ENCODE assay signal across 8 cellular contexts in the genomic region with DNA sequence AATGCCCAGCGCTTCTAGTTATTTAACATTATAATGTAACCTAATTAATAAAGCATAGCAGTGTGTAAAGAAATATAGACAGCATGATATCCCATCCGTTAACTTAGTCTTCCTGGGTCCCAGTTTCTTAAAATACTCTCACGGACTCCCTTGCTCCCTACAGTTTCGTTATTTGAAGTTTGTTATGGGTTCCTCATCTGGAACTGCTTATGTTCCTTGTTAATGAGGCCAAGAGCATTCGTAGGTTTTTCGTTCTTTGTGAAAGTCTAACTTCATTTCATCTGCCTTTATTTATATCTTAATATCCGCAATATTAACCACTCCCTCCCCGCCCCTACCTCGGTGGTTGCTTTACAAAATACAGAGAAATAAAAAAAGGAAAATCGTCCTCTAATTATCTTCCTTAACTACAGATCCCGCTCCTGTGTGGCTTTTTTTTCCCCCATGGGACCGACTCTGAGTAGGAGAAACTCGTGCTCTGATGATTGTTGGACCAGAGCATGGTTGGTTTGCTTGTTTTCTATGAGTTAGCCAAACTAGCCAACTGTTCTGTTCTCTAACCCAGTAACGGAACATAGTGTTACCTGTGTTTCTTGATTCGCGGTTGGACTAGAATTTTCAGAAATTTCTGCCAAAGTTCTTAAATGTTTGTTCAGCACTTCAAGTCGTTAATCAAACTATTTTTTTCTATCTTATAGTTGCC.
DNase-seq lines count a peak whose midpoint lies in the region; FAIRE-seq and TF ChIP-seq lines count a peak whose summit lies in the region.

No MANE protein-coding gene starts in this region.

- no peaks in the 10 kb centered on the region for H3K36me3 ChIP-seq in parathyroid adenoma (ENCODE audit: control insufficient read depth, insufficient read depth, low read length)

- peak overlapping the region; percentile 64 for H3K27ac ChIP-seq in 22Rv1
- H3K27ac ChIP-seq in VCaP: peak overlapping the region; percentile 85
- peak overlapping the region; percentile 73 for H3K27ac ChIP-seq in parathyroid adenoma

- H2AFZ ChIP-seq in parathyroid adenoma: peak overlapping the region; percentile 94

- peak overlapping the region; percentile 41 for H3K9ac ChIP-seq in parathyroid adenoma

- H3K4me3 ChIP-seq in parathyroid adenoma (ENCODE audit: low read depth, low read length): peak overlapping the region; percentile 80

- FAIRE-seq in GM19239 (lab: Jason Lieb, UNC) (peak; percentile 80), HTR-8/SVneo (lab: Jason Lieb, UNC) (no peak)

- H3K4me2 ChIP-seq in parathyroid adenoma (ENCODE audit: low read length): peak overlapping the region; percentile 68

- H3K27me3 ChIP-seq in parathyroid adenoma (ENCODE audit: control insufficient read depth, insufficient read depth, low read length): no peaks in the 10 kb centered on the region

- no peaks in the 10 kb centered on the region for H3K4me1 ChIP-seq in parathyroid adenoma

- TF ChIP-seq CTCF in 22Rv1 (IDR thresholded peaks at IDR 0.05) (no peak), VCaP (conservative IDR thresholded peaks at IDR 0.05) (no peak), parathyroid adenoma (IDR thresholded peaks at IDR 0.05) (no peak)

- peaks cover 6% of the 10 kb centered on the region for H3K79me2 ChIP-seq in parathyroid adenoma

- no peak for DNase-seq in GM19239 (ENCODE audit: insufficient read length, low spot score)
- DNase-seq in foreskin melanocyte: peak; percentile 5
- no peak for DNase-seq in HTR-8/SVneo (ENCODE audit: insufficient read length, low spot score)
- DNase-seq in T1000 (lab: John Stamatoyannopoulos, UW): no peak
- DNase-seq in stimulated activated CD4-positive, alpha-beta T cell treated with anti-CD3 and anti-CD28 coated beads, Interleukin-1b, Interleukin-23, amount 100 ng/mL, for 48 hours: no peak

- no peaks in the 10 kb centered on the region for H3K9me3 ChIP-seq in parathyroid adenoma (ENCODE audit: control insufficient read depth, low read length)
